In the genomic region with DNA sequence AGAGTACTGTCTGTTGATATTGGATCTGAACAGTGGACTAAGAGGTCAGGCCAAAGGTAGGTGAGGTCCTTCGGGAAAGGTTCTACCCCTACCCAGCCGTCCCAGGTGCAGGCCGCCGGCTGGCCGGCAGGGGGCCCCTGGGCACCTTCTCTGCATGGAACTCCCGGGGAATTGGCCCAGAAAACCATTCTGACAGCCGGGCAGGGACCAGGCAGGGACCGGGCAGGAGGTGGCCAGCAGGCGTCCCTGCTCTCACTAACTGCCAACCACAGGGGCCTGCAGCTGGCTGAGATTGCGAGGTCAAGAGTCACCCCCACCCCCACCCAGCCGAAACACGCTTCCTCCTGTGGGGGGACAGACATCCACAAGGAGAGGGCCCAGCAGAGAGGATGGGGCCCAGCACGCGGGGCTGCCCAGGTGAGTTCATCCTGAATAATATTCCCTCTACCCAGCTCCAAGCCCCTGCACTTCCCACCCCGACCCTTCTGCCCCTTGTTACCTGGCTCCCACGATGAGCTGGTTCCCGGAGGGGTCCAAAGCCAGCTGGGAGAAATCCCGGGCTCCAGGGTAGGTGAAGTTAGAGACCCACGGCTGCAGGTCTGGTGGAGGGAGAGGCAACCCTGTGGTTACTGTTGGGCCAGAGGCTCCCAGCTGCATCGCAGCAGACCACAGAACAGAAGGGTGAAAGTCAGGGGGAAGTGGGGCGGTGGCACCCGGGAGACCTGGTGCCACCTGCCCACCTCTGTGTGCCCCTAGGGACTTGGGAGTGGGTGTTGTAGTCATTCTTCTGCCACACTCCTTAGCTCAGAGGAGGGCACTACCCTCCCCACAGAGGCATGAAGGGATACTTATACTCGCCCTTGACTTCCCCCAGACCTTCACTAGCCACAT, we compare ENCODE assay signal across 8 cellular contexts.
DNase-seq lines count a peak whose midpoint lies in the region; ATAC-seq and TF ChIP-seq lines count a peak whose summit lies in the region.

No MANE protein-coding gene starts in this region.

- no peak overlapping the region for H3K4me3 ChIP-seq in parathyroid adenoma (ENCODE audit: low read depth, low read length)
- H3K4me3 ChIP-seq in effector memory CD4-positive, alpha-beta T cell (ENCODE audit: insufficient read depth, low read depth, low read length, poor library complexity, severe bottlenecking) = no peak overlapping the region

- peak; percentile 49 for ATAC-seq in GM21529 (IDR thresholded peaks at IDR 0.05; ENCODE audit: unreplicated experiment)
- ATAC-seq in activated T-helper 17 cell treated with anti-CD3 and anti-CD28 coated beads, Interleukin-2, amount 50 U/mL, for 72 hours (replicated peaks) = peak; percentile 65

- no peaks in the 10 kb centered on the region for H3K36me3 ChIP-seq in parathyroid adenoma (ENCODE audit: control insufficient read depth, insufficient read depth, low read length)
- no peaks in the 10 kb centered on the region for H3K36me3 ChIP-seq in effector memory CD4-positive, alpha-beta T cell (ENCODE audit: control insufficient read depth, insufficient read depth, low read length)

- no peak overlapping the region for H3K4me2 ChIP-seq in parathyroid adenoma (ENCODE audit: low read length)

- H3K9me3 Mint-ChIP-seq in activated T-helper 17 cell treated with anti-CD3 and anti-CD28 coated beads, Interleukin-2, amount 50 U/mL, for 72 hours = no peaks in the 10 kb centered on the region
- H3K9me3 Mint-ChIP-seq in glutamatergic neuron (ENCODE audit: unreplicated experiment) = peaks cover 2% of the 10 kb centered on the region

- H3K4me3 Mint-ChIP-seq in activated T-helper 17 cell treated with anti-CD3 and anti-CD28 coated beads, Interleukin-2, amount 50 U/mL, for 72 hours = no peak overlapping the region
- no peak overlapping the region for H3K4me3 Mint-ChIP-seq in glutamatergic neuron (ENCODE audit: unreplicated experiment)

- DNase-seq in NCI-H226 = peak; percentile 27
- DNase-seq in glutamatergic neuron = peak; percentile 78
- DNase-seq in cerebellar nuclear complex (lab: John Stamatoyannopoulos, UW) = no peak
- DNase-seq in effector memory CD4-positive, alpha-beta T cell = no peak

- no peak overlapping the region for H3K9ac ChIP-seq in parathyroid adenoma

- peak; percentile 100 for TF ChIP-seq CTCF in C4-2B (conservative IDR thresholded peaks at IDR 0.05)
- peak; percentile 85 for TF ChIP-seq CTCF in glutamatergic neuron (IDR thresholded peaks at IDR 0.05; ENCODE audit: partially characterized antibody, unreplicated experiment)
- peak; percentile 96 for TF ChIP-seq CTCF in parathyroid adenoma (IDR thresholded peaks at IDR 0.05)

- H3K79me2 ChIP-seq in parathyroid adenoma = no peaks in the 10 kb centered on the region

- H3K27me3 ChIP-seq in parathyroid adenoma (ENCODE audit: control insufficient read depth, insufficient read depth, low read length) = no peaks in the 10 kb centered on the region
- no peaks in the 10 kb centered on the region for H3K27me3 ChIP-seq in effector memory CD4-positive, alpha-beta T cell (replicated peaks; ENCODE audit: control insufficient read depth, insufficient read depth, low read length, poor library complexity, severe bottlenecking)

- H3K4me1 ChIP-seq in parathyroid adenoma = no peaks in the 10 kb centered on the region
- no peaks in the 10 kb centered on the region for H3K4me1 ChIP-seq in effector memory CD4-positive, alpha-beta T cell (ENCODE audit: control insufficient read depth, insufficient read depth, low read length, poor library complexity, severe bottlenecking)

- H3K4me1 Mint-ChIP-seq in activated T-helper 17 cell treated with anti-CD3 and anti-CD28 coated beads, Interleukin-2, amount 50 U/mL, for 72 hours = peaks cover 5% of the 10 kb centered on the region
- peaks cover 36% of the 10 kb centered on the region for H3K4me1 Mint-ChIP-seq in glutamatergic neuron (ENCODE audit: low read depth, unreplicated experiment)

- H2AFZ ChIP-seq in parathyroid adenoma = no peak overlapping the region

- H3K36me3 Mint-ChIP-seq in activated T-helper 17 cell treated with anti-CD3 and anti-CD28 coated beads, Interleukin-2, amount 50 U/mL, for 72 hours (ENCODE audit: low read depth) = no peaks in the 10 kb centered on the region
- H3K36me3 Mint-ChIP-seq in glutamatergic neuron (ENCODE audit: unreplicated experiment) = no peaks in the 10 kb centered on the region

- H3K9me3 ChIP-seq in parathyroid adenoma (ENCODE audit: control insufficient read depth, low read length) = no peaks in the 10 kb centered on the region
- H3K9me3 ChIP-seq in effector memory CD4-positive, alpha-beta T cell (ENCODE audit: control insufficient read depth, low read length) = no peaks in the 10 kb centered on the region

- H3K27ac Mint-ChIP-seq in activated T-helper 17 cell treated with anti-CD3 and anti-CD28 coated beads, Interleukin-2, amount 50 U/mL, for 72 hours = no peak overlapping the region
- no peak overlapping the region for H3K27ac Mint-ChIP-seq in glutamatergic neuron (ENCODE audit: unreplicated experiment)

- H3K27me3 Mint-ChIP-seq in activated T-helper 17 cell treated with anti-CD3 and anti-CD28 coated beads, Interleukin-2, amount 50 U/mL, for 72 hours = peaks cover 8% of the 10 kb centered on the region
- peaks cover 2% of the 10 kb centered on the region for H3K27me3 Mint-ChIP-seq in glutamatergic neuron (ENCODE audit: unreplicated experiment)

- H3K27ac ChIP-seq in C4-2B (no peak overlapping the region), parathyroid adenoma (no peak overlapping the region)
- H3K27ac ChIP-seq in effector memory CD4-positive, alpha-beta T cell (ENCODE audit: insufficient read depth, low read length, poor library complexity, severe bottlenecking) = no peak overlapping the region

Comparison
In these comparisons a context has a peak if more than half of its experiments do, and no peak if none do; other contexts are left out.
1. DNase-seq: peak in NCI-H226 (single experiment) and glutamatergic neuron (single experiment); none in cerebellar nuclear complex (0 of 2) and effector memory CD4-positive, alpha-beta T cell (0 of 3).
2. Peak in every context shown above with its lines, with median percentiles within 50 percentile points of each other: CTCF ChIP-seq.